In the genomic region with DNA sequence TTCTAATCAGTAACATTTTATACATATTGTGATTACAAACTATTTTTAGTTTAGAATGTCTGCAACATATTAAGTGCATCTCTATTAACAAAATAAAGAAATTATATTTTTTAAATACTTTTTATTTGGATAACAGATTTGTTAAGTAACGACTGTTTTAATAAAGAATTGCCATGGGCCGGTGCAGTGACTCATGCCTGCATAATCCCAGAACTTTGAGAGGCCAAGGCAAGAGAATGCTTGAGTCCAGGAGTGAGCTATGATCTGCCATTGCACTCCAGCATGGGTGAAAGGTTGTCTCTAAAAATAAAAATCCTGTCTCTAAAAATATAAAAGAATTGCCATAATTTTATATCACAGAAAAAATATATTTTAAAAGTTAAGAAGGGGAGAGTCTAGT, we compare ENCODE assay signal across 1 cellular context.
TF ChIP-seq lines count a peak whose summit lies in the region.

No MANE protein-coding gene starts in this region.

TF ChIP-seq in HepG2, 621 proteins besides CTCF, POLR2A, EP300 and RAD21:
- TF ChIP-seq HNF4A (CRISPR knock-in tag; IDR thresholded peaks at IDR 0.05) = no peak
- no peak for TF ChIP-seq KLF12 (CRISPR knock-in tag; IDR thresholded peaks at IDR 0.05; ENCODE audit: borderline replicate concordance)
- no peak for TF ChIP-seq SSRP1 (CRISPR knock-in tag; IDR thresholded peaks at IDR 0.05)
